8 cellular contexts compared by ENCODE assay signal in genomic region chrX:63754860-63755579, GRCh38. TPM values are rescaled to one million over a fixed set of nuclear protein-coding genes. Genes with fewer than 3 reads are reported as not detected.
DNase-seq lines count a peak whose midpoint lies in the region; ATAC-seq lines count a peak whose summit lies in the region.

No MANE protein-coding gene starts in this region.

- H3K79me2 ChIP-seq in mesendoderm (ENCODE audit: control insufficient read depth, insufficient read depth, low read length): peaks cover 6% of the 10 kb centered on the region

- H3K79me1 ChIP-seq in mesendoderm (ENCODE audit: low read length): no peaks in the 10 kb centered on the region

- no peak overlapping the region for H3K4ac ChIP-seq in mesendoderm (ENCODE audit: low read depth, low read length)

- H4K5ac ChIP-seq in mesendoderm (ENCODE audit: low read length): no peak overlapping the region

- H3K9me3 ChIP-seq in NT2/D1 (ENCODE audit: insufficient read depth, low read length) (no peaks in the 10 kb centered on the region), endocrine pancreas (ENCODE audit: control insufficient read depth, low read length) (no peaks in the 10 kb centered on the region)

- H3K18ac ChIP-seq in mesendoderm (ENCODE audit: low read length): peak overlapping the region; percentile 89

- no peak overlapping the region for H2AK5ac ChIP-seq in mesendoderm (ENCODE audit: low read length)

- H3K4me1 ChIP-seq in NT2/D1 (ENCODE audit: insufficient read depth, insufficient read length) (no peaks in the 10 kb centered on the region), endocrine pancreas (ENCODE audit: control insufficient read depth, insufficient read depth, low read length) (no peaks in the 10 kb centered on the region), mesendoderm (ENCODE audit: control insufficient read depth, low read depth, low read length) (no peaks in the 10 kb centered on the region)

- ATAC-seq in GM21367 (IDR thresholded peaks at IDR 0.05; ENCODE audit: unreplicated experiment): peak; percentile 97

- H3K4me3 ChIP-seq in NT2/D1 (ENCODE audit: insufficient read length, low read depth) (peak overlapping the region; percentile 74), endocrine pancreas (ENCODE audit: control insufficient read depth, insufficient read depth, low read length) (peak overlapping the region; percentile 89), mesendoderm (ENCODE audit: low read length) (peak overlapping the region; percentile 46)

- H3K27ac ChIP-seq in mesendoderm (ENCODE audit: low read depth, low read length): peak overlapping the region; percentile 90

- H3K9ac ChIP-seq in NT2/D1 (ENCODE audit: insufficient read length, low read depth) (peak overlapping the region; percentile 88), endocrine pancreas (ENCODE audit: control insufficient read depth, insufficient read depth, low read length) (peak overlapping the region; percentile 77), mesendoderm (ENCODE audit: low read length) (peak overlapping the region; percentile 67)

- no peak overlapping the region for H4K8ac ChIP-seq in mesendoderm (ENCODE audit: low read depth, low read length)

- H3K23ac ChIP-seq in mesendoderm (ENCODE audit: low read length): no peak overlapping the region

- H2BK120ac ChIP-seq in mesendoderm (ENCODE audit: low read depth, low read length): no peak overlapping the region

- no peak overlapping the region for H2BK5ac ChIP-seq in mesendoderm (ENCODE audit: low read length)

- no peak overlapping the region for H2BK15ac ChIP-seq in mesendoderm (replicated peaks; ENCODE audit: low read depth)

- H3K4me2 ChIP-seq in mesendoderm (ENCODE audit: low read length): no peak overlapping the region

- H3K36me3 ChIP-seq in NT2/D1 (ENCODE audit: insufficient read depth, insufficient read length, low read length) (peaks cover 6% of the 10 kb centered on the region), endocrine pancreas (ENCODE audit: control insufficient read depth, insufficient read depth, low read length) (no peaks in the 10 kb centered on the region), mesendoderm (ENCODE audit: control insufficient read depth, insufficient read depth, low read length) (no peaks in the 10 kb centered on the region)

- no peaks in the 10 kb centered on the region for H3K27me3 ChIP-seq in NT2/D1 (ENCODE audit: insufficient read depth, insufficient read length)
- no peaks in the 10 kb centered on the region for H3K27me3 ChIP-seq in endocrine pancreas (ENCODE audit: control insufficient read depth, insufficient read depth, low read length)
- H3K27me3 ChIP-seq in mesendoderm (ENCODE audit: insufficient read depth, low read length, poor library complexity): no peaks in the 10 kb centered on the region

- DNase-seq in COR-L47 (lab: John Stamatoyannopoulos, UW): peak; percentile 84
- peak; percentile 95 for DNase-seq in HT1080 (ENCODE audit: low read depth)
- peak; percentile 90 for DNase-seq in NT2/D1 (ENCODE audit: low read depth, low spot score)
- peak; percentile 62 for DNase-seq in activated CD8-positive, alpha-beta memory T cell treated with anti-CD3 and anti-CD28 coated beads, Interleukin-2, amount 50 U/mL, for 24 hours (ENCODE audit: extremely low read depth)
- peak; percentile 97 for DNase-seq in mesendoderm
- DNase-seq in stimulated activated CD8-positive, alpha-beta memory T cell treated with anti-CD3 and anti-CD28 coated beads, Interleukin-12 subunit alpha, Interleukin-12 subunit beta, amount 100 ng/mL, for 4 hours (ENCODE audit: low read depth): peak; percentile 76

- 100% methylated on average over 1 of the region's 44 CpGs for WGBS in mesendoderm (ENCODE audit: extremely low coverage, insufficient coverage, low lambda C conversion rate)

- peak overlapping the region; percentile 89 for H3K56ac ChIP-seq in mesendoderm (ENCODE audit: low read length)

RNA-seq across cellular contexts. Expression of gene ARHGEF9, which starts 30.0 kb away (rescaled TPM):
- 10.3 and 12.1 TPM in 2 replicates for total RNA-seq in HT1080 (2014; rRNA removed; shearing (Covaris generic))
- 8.3 and 11.4 TPM in 2 replicates for polyA plus RNA-seq in HT1080 (2015; cell fraction: cytosol; rRNA removed)
- polyA plus RNA-seq in HT1080 (2015; cell fraction: nucleus; rRNA removed): 19.7 and 22.9 TPM in 2 replicates
- polyA plus RNA-seq in mesendoderm (2013, experiment 1 of 2): 22.7 TPM
- polyA plus RNA-seq in mesendoderm (2013, experiment 2 of 2): 23.4 TPM

Comparison
In these comparisons a context has a peak if more than half of its experiments do, and no peak if none do; other contexts are left out.
1. Peak in every context shown above with its lines: DNase-seq, ATAC-seq, H3K4me3 ChIP-seq and H3K27ac ChIP-seq.